In genomic region chr4:128869801-128870509, GRCh38 we compare ENCODE assay signal across 23 cellular contexts.
DNase-seq lines count a peak whose midpoint lies in the region; ATAC-seq, FAIRE-seq and TF ChIP-seq lines count a peak whose summit lies in the region.
"Had no signal": no experiment of that assay in that cellular context is flagged by ENCODE, and none has a peak within 500 bp of the region (broad histone marks: within the 10 kb centered on the region; RNA-seq: fewer than 3 reads in every experiment).

No MANE protein-coding gene starts in this region.

- ATAC-seq in activated T-cell treated with anti-CD3 and anti-CD28 coated beads, Interleukin-2, amount 50 U/mL, for 72 hours (replicated peaks in 1 of 2), result peak; percentile 89 to 95
- ATAC-seq in GM21619 (IDR thresholded peaks at IDR 0.05; ENCODE audit: unreplicated experiment) (no peak), HG02884 (IDR thresholded peaks at IDR 0.05; ENCODE audit: unreplicated experiment) (no peak)
- ATAC-seq: GM12878; stimulated activated naive B cell treated with anti-CD40 and anti-IgM and Interleukin-4, amounts not matched to agents 10 μg/mL and 1 μg/mL and 100 μg/mL, for 72 hours had no signal

- DNase-seq in activated T-cell treated with anti-CD3 and anti-CD28 coated beads, Interleukin-2, amount 50 U/mL, for 72 hours, result peak in 1 of 2 donors; percentile 15
- DNase-seq in activated T-cell treated with anti-CD3 and anti-CD28 coated beads, Interleukin-2, amount 50 U/mL, for 1 hour, result no peak
- DNase-seq in HTR-8/SVneo (ENCODE audit: insufficient read length, low spot score) (no peak), amniotic epithelial cell (ENCODE audit: low read depth) (peak; percentile 50), NCI-H1105 (lab: John Stamatoyannopoulos, UW) (no peak)
- DNase-seq: DMS153; effector memory CD4-positive, alpha-beta T cell; GM23248; MM.1S; NCI-H1436 treated with DMSO at 0.1 percent for 48 hours; NCI-H774; OCI-M1; Right ventricle myocardium superior; stimulated activated naive B cell treated with anti-CD40 and anti-IgM and Interleukin-4, amounts not matched to agents 10 μg/mL and 1 μg/mL and 100 μg/mL, for 72 hours; thyroid gland had no signal

- H3K27me3 ChIP-seq in neutrophil, result no peaks in the 10 kb centered on the region
- H3K27me3 ChIP-seq: thyroid gland had no signal

- peak overlapping the region; percentile 12 for H3K27ac ChIP-seq in neutrophil
- H3K27ac ChIP-seq: C4-2B, GM23248, thyroid gland, VCaP had no signal

- TF ChIP-seq CTCF in neutrophil (IDR thresholded peaks at IDR 0.05), result no peak

- H3K9me3 ChIP-seq in neutrophil, result no peaks in the 10 kb centered on the region
- H3K9me3 ChIP-seq: thyroid gland had no signal

- peak overlapping the region; percentile 90 for H3K27ac Mint-ChIP-seq in activated T-cell treated with anti-CD3 and anti-CD28 coated beads, Interleukin-2, amount 50 U/mL, for 72 hours
- H3K27ac Mint-ChIP-seq: progenitor cell of endocrine pancreas; stimulated activated naive B cell treated with anti-CD40 and anti-IgM and Interleukin-4, amounts not matched to agents 10 μg/mL and 1 μg/mL and 100 μg/mL, for 72 hours had no signal

- no peaks in the 10 kb centered on the region for H3K9me3 Mint-ChIP-seq in activated T-cell treated with anti-CD3 and anti-CD28 coated beads, Interleukin-2, amount 50 U/mL, for 72 hours
- H3K9me3 Mint-ChIP-seq: nephron; stimulated activated naive B cell treated with anti-CD40 and anti-IgM and Interleukin-4, amounts not matched to agents 10 μg/mL and 1 μg/mL and 100 μg/mL, for 72 hours had no signal

- H3K4me3 Mint-ChIP-seq in activated T-cell treated with anti-CD3 and anti-CD28 coated beads, Interleukin-2, amount 50 U/mL, for 72 hours, result peak overlapping the region in 1 of 2 donors; percentile 0
- H3K4me3 Mint-ChIP-seq: nephron; stimulated activated naive B cell treated with anti-CD40 and anti-IgM and Interleukin-4, amounts not matched to agents 10 μg/mL and 1 μg/mL and 100 μg/mL, for 72 hours had no signal

- H3K36me3 ChIP-seq in neutrophil, result peaks cover 55% of the 10 kb centered on the region

- H3K27me3 Mint-ChIP-seq in activated T-cell treated with anti-CD3 and anti-CD28 coated beads, Interleukin-2, amount 50 U/mL, for 72 hours (ENCODE audit: low read depth), result no peaks in the 10 kb centered on the region
- H3K27me3 Mint-ChIP-seq: progenitor cell of endocrine pancreas; stimulated activated naive B cell treated with anti-CD40 and anti-IgM and Interleukin-4, amounts not matched to agents 10 μg/mL and 1 μg/mL and 100 μg/mL, for 72 hours had no signal

- peaks cover 13% of the 10 kb centered on the region for H3K4me1 Mint-ChIP-seq in activated T-cell treated with anti-CD3 and anti-CD28 coated beads, Interleukin-2, amount 50 U/mL, for 72 hours (ENCODE audit: low read depth)
- H3K4me1 Mint-ChIP-seq: nephron had no signal

- FAIRE-seq in HTR-8/SVneo (lab: Jason Lieb, UNC), result peak; percentile 23
- FAIRE-seq: GM12878 had no signal

- peaks cover 13 to 44% of the 10 kb centered on the region in 2 donors for H3K36me3 Mint-ChIP-seq in activated T-cell treated with anti-CD3 and anti-CD28 coated beads, Interleukin-2, amount 50 U/mL, for 72 hours (ENCODE audit: insufficient read depth in 2 of 2)

- no peak overlapping the region for H3K4me3 ChIP-seq in neutrophil (ENCODE audit: low read depth in 1 of 2, low read length in 1 of 2)
- H3K4me3 ChIP-seq: GM12878, GM23248, thyroid gland had no signal

- H3K4me1 ChIP-seq in neutrophil (ENCODE audit: control insufficient read depth in 1 of 2, insufficient read depth in 1 of 2, low read depth in 1 of 2, low read length in 1 of 2), result no peaks in the 10 kb centered on the region
- H3K4me1 ChIP-seq: thyroid gland had no signal

Comparison
In these comparisons a context has a peak if more than half of its experiments do, and no peak if none do; other contexts are left out.
1. ATAC-seq: peak in activated T-cell treated with anti-CD3 and anti-CD28 coated beads, Interleukin-2, amount 50 U/mL, for 72 hours (2 of 2); none in GM21619 (single experiment) and HG02884 (single experiment).